ENCODE assay signal across 1 cellular context in genomic region chr4:152886201-152886600, GRCh38.
TF ChIP-seq lines count a peak whose summit lies in the region.

No MANE protein-coding gene starts in this region.

TF ChIP-seq in WTC11, 78 proteins besides CTCF, POLR2A, EP300 and RAD21 (continued from another document):
- TF ChIP-seq AFF4 (CRISPR knock-in tag; IDR thresholded peaks at IDR 0.05; ENCODE audit: borderline replicate concordance) = no peak
- TF ChIP-seq CREM (CRISPR knock-in tag; IDR thresholded peaks at IDR 0.05) = no peak
- TF ChIP-seq SMAD3 (CRISPR knock-in tag; IDR thresholded peaks at IDR 0.05; ENCODE audit: borderline replicate concordance) = no peak
- TF ChIP-seq ZNF219 (CRISPR knock-in tag; IDR thresholded peaks at IDR 0.05; ENCODE audit: borderline replicate concordance) = no peak
- no peak for TF ChIP-seq ZNF512 (CRISPR knock-in tag; IDR thresholded peaks at IDR 0.05; ENCODE audit: borderline replicate concordance)
- no peak for TF ChIP-seq ATF1 (CRISPR knock-in tag; IDR thresholded peaks at IDR 0.05)
- TF ChIP-seq ZBTB21 (CRISPR knock-in tag; IDR thresholded peaks at IDR 0.05; ENCODE audit: borderline replicate concordance) = no peak
- TF ChIP-seq MLX (CRISPR knock-in tag; IDR thresholded peaks at IDR 0.05) = no peak
